Comparison of ENCODE assay signal across 1 cellular context in the genomic region with DNA sequence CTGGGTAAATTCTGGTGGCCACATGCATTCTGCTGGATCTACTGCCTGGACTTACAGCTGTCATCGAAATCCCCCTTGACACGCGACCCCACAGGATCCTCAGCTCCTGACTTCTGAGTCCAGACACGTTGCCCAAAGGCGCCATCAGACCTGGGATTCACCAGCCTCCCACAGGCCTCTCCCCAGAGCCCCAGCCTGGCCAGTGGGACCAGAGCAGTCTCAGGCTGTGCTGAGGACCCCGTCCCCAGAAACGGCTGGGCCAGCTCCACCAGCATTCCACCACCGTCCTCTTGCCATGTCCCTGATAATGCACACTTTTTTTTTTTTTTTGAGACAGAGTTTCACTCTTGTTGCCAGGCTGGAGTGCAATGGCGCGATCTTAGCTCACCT.
TF ChIP-seq lines count a peak whose summit lies in the region.

No MANE protein-coding gene starts in this region.

TF ChIP-seq in K562, 482 proteins besides CTCF, POLR2A, EP300 and RAD21 (continued from another document):
- TF ChIP-seq, protein P1, sequence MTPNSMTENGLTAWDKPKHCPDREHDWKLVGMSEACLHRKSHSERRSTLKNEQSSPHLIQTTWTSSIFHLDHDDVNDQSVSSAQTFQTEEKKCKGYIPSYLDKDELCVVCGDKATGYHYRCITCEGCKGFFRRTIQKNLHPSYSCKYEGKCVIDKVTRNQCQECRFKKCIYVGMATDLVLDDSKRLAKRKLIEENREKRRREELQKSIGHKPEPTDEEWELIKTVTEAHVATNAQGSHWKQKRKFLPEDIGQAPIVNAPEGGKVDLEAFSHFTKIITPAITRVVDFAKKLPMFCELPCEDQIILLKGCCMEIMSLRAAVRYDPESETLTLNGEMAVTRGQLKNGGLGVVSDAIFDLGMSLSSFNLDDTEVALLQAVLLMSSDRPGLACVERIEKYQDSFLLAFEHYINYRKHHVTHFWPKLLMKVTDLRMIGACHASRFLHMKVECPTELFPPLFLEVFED (CRISPR knock-in tag; conservative IDR thresholded peaks at IDR 0.05) = no peak
- no peak for TF ChIP-seq NCOA1 (IDR thresholded peaks at IDR 0.05; ENCODE audit: low read depth)
- no peak for TF ChIP-seq PTRF (tag; IDR thresholded peaks at IDR 0.05)
- no peak for TF ChIP-seq HDAC6 (IDR thresholded peaks at IDR 0.05; ENCODE audit: low read depth, low read length)
- TF ChIP-seq SP1 (CRISPR knock-in tag; IDR thresholded peaks at IDR 0.05) = no peak
- TF ChIP-seq, protein P2, sequence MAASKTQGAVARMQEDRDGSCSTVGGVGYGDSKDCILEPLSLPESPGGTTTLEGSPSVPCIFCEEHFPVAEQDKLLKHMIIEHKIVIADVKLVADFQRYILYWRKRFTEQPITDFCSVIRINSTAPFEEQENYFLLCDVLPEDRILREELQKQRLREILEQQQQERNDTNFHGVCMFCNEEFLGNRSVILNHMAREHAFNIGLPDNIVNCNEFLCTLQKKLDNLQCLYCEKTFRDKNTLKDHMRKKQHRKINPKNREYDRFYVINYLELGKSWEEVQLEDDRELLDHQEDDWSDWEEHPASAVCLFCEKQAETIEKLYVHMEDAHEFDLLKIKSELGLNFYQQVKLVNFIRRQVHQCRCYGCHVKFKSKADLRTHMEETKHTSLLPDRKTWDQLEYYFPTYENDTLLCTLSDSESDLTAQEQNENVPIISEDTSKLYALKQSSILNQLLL (CRISPR knock-in tag; IDR thresholded peaks at IDR 0.05; ENCODE audit: borderline replicate concordance) = no peak
- TF ChIP-seq MTF1 (CRISPR knock-in tag; IDR thresholded peaks at IDR 0.05; ENCODE audit: borderline replicate concordance) = no peak
- no peak for TF ChIP-seq ATF2 (CRISPR knock-in tag; IDR thresholded peaks at IDR 0.05)
- no peak for TF ChIP-seq ADNP (tag; IDR thresholded peaks at IDR 0.05)
- TF ChIP-seq ZNF12 (CRISPR knock-in tag; IDR thresholded peaks at IDR 0.05) = no peak
- no peak for TF ChIP-seq ESRRA (IDR thresholded peaks at IDR 0.05; ENCODE audit: borderline replicate concordance, low read depth)
- no peak for TF ChIP-seq NFIC (IDR thresholded peaks at IDR 0.05)
- TF ChIP-seq ZNF121 (CRISPR knock-in tag; conservative IDR thresholded peaks at IDR 0.05) = no peak
- no peak for TF ChIP-seq ZNF384 (IDR thresholded peaks at IDR 0.05; ENCODE audit: low read depth, low read length)
- no peak for TF ChIP-seq NR2F6 (CRISPR knock-in tag; IDR thresholded peaks at IDR 0.05)
